8 cellular contexts compared by ENCODE assay signal in the genomic region with DNA sequence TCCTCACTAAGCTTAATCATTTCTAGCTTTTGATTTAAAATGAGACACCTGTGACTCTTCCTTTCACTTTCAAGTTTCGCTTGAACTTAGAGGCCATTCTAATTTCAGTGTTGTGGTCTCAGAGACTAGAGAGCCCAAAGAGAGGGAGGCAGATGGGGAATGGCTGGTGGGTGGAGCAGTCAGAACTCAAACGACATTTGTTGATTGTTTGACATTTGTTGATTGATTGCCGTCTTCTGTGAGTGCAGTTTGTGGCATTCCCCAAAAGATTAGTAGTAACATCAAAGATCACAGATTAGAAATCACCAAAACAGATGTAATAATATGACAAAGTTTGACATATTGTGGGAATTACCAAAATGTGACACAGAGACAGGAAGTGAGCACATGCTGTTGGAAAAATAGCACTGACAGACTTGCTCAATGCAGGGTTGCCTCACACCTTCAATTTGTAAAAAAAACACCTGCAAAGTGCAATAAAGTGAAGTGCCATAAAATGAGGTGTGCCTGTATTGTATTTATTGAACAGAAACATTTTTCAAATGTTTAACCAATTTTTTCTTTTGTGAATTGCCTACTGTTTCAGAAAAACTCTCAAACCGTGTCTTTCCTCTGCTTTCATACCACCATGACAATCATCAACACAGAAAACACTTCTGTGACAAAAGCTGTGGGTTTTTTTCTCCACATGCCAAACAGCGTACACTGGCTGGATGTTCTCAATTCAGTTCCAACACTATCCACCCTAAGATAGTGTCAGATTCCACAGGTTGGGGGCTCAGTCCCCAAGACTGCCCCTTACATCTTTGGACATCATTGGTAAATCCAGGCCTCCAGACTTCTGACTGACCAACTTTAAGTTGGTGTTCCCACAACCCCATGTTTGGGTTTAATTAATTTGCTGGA.
DNase-seq lines count a peak whose midpoint lies in the region; ATAC-seq and TF ChIP-seq lines count a peak whose summit lies in the region.

No MANE protein-coding gene starts in this region.

- H3K4me3 Mint-ChIP-seq in chondrocyte (ENCODE audit: unreplicated experiment) = no peak overlapping the region

- H3K36me3 ChIP-seq in MG63 = no peaks in the 10 kb centered on the region

- peak overlapping the region; percentile 53 for H3K27ac Mint-ChIP-seq in chondrocyte (ENCODE audit: unreplicated experiment)

- no peak overlapping the region for H3K4me3 ChIP-seq in MG63

- no peaks in the 10 kb centered on the region for H3K27me3 Mint-ChIP-seq in chondrocyte (ENCODE audit: low read depth)

- DNase-seq in SIG-M5 treated with dmso at 0.1 percent for 504 hours (lab: John Stamatoyannopoulos, UW; ENCODE audit: unreplicated experiment) (peak; percentile 15), SIG-M5 (lab: John Stamatoyannopoulos, UW) (no peak), T-helper 2 cell (peak in 4 of 5 experiments; percentile 25 to 92 (median 62)), chondrocyte (ENCODE audit: low spot score) (no peak), NCI-H526 (lab: John Stamatoyannopoulos, UW) (no peak), MG63 (no peak)
- DNase-seq in stimulated activated CD4-positive, alpha-beta T cell treated with anti-CD3 and anti-CD28 coated beads, Interleukin-2, amount 100 ng/mL, for 24 hours = peak; percentile 59 to 75

- peaks cover 2% of the 10 kb centered on the region for H3K36me3 Mint-ChIP-seq in chondrocyte (ENCODE audit: low read depth)

- H3K4me1 Mint-ChIP-seq in chondrocyte (ENCODE audit: low read depth) = peaks cover 28% of the 10 kb centered on the region

- peak; percentile 76 for ATAC-seq in HG03108 (IDR thresholded peaks at IDR 0.05; ENCODE audit: unreplicated experiment)

- no peaks in the 10 kb centered on the region for H3K9me3 Mint-ChIP-seq in chondrocyte (ENCODE audit: low read depth)

- H3K27me3 ChIP-seq in MG63 = no peaks in the 10 kb centered on the region

- no peaks in the 10 kb centered on the region for H3K9me3 ChIP-seq in MG63

- no peak for TF ChIP-seq CTCF in chondrocyte (IDR thresholded peaks at IDR 0.05)

Comparison
In these comparisons a context has a peak if more than half of its experiments do, and no peak if none do; other contexts are left out.
1. DNase-seq: peak in SIG-M5 treated with dmso at 0.1 percent for 504 hours (single experiment), T-helper 2 cell (4 of 5) and stimulated activated CD4-positive, alpha-beta T cell treated with anti-CD3 and anti-CD28 coated beads, Interleukin-2, amount 100 ng/mL, for 24 hours (2 of 2); none in SIG-M5 (single experiment), chondrocyte (single experiment), NCI-H526 (0 of 2) and MG63 (single experiment).